9 cellular contexts compared by ENCODE assay signal in the genomic region with DNA sequence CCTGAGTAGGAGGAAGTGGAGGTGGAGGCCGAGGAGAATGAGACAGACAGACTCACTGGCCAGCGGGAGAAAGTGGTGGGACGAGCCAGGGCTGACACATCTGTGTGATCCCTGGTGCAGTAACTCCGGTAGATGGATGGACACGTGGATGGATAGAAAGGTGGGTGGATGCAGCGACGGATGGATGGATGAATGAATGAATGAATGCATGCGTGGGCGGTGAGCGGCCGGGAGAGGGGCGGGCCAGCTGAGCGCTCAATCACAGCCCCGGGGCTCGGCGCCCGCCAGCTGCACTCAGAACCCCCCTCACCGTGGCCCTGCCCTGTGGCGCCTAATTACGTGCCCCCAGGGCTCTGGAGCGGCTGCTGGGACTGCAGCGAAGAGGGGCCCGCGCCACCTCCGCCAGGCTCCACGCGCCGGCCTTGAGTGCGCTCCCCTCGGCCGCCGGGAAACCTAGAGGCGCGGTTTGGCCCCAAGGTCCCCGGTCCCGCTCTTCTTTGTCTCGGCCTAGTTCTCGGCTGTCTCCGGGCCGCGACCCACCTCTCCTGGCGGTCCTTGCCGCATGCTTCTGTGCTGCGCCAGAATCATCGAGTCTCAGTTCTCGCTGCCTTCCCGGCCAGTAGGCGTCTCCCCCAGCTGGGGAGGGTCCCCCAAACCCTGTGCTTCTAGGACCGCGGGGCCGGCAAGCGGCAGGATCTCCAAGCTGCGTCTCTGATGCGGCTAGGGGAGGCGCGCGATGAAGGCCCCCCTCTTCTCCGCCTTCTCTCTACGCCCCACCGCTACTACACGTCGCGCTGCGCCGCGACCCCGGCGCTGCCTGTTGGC. TPM values are rescaled to one million over a fixed set of nuclear protein-coding genes. Genes with fewer than 3 reads are reported as not detected.
DNase-seq lines count a peak whose midpoint lies in the region; ATAC-seq lines count a peak whose summit lies in the region.
"Had no signal": no experiment of that assay in that cellular context is flagged by ENCODE, and none has a peak within 500 bp of the region (broad histone marks: within the 10 kb centered on the region; RNA-seq: fewer than 3 reads in every experiment).

No MANE protein-coding gene starts in this region.

- DNase-seq in stimulated activated CD4-positive, alpha-beta T cell treated with anti-CD3 and anti-CD28 coated beads, Interleukin-15, amount 100 ng/mL, for 24 hours, result peak; percentile 12
- no peak for DNase-seq in stimulated activated CD4-positive, alpha-beta T cell treated with anti-CD3 and anti-CD28 coated beads, Interleukin-4, amount 100 ng/mL, for 1 hour
- peak; percentile 48 for DNase-seq in cerebellum (ENCODE audit: low spot score)
- DNase-seq in naive thymus-derived CD8-positive, alpha-beta T cell, result peak in 2 of 10 donors; percentile 39 to 44
- DNase-seq in NCI-H524 treated with DMSO at 0.1 percent for 48 hours (lab: John Stamatoyannopoulos, UW), result no peak
- no peak for DNase-seq in NCI-H187 (lab: John Stamatoyannopoulos, UW)
- no peak for DNase-seq in NCI-H510A treated with DMSO at 0.1 percent for 48 hours (lab: John Stamatoyannopoulos, UW)
- DNase-seq: SHP77 treated with DMSO at 0.1 percent for 48 hours had no signal

- peaks cover 0 to 11% (median 1%) of the 10 kb centered on the region in 5 donors for H3K27me3 Mint-ChIP-seq in naive thymus-derived CD8-positive, alpha-beta T cell

- peak overlapping the region in 6 of 10 donors; percentile 18 to 94 (median 66) for H3K27ac Mint-ChIP-seq in naive thymus-derived CD8-positive, alpha-beta T cell

- peak overlapping the region; percentile 78 to 96 (median 90) for H3K4me3 Mint-ChIP-seq in naive thymus-derived CD8-positive, alpha-beta T cell

- H3K36me3 Mint-ChIP-seq in naive thymus-derived CD8-positive, alpha-beta T cell, result no peaks in the 10 kb centered on the region

- peaks cover 42 to 77% (median 50%) of the 10 kb centered on the region in 4 donors for H3K4me1 Mint-ChIP-seq in naive thymus-derived CD8-positive, alpha-beta T cell

- POLR2A ChIA-PET in naive thymus-derived CD8-positive, alpha-beta T cell (lab: Charles Lee), result interaction anchor here (1.3 kb wide), 1 partner anchor 18 kb away, joined by 3 read pairs; no protein-coding TSS in a partner anchor

- no peaks in the 10 kb centered on the region for H3K9me3 Mint-ChIP-seq in naive thymus-derived CD8-positive, alpha-beta T cell

- peak; percentile 25 to 27 for ATAC-seq in naive thymus-derived CD8-positive, alpha-beta T cell
- no peak for ATAC-seq in HG03095 (IDR thresholded peaks at IDR 0.05; ENCODE audit: unreplicated experiment)

RNA-seq across cellular contexts. Expression of gene RAI1, which starts 41.0 kb away (rescaled TPM):
- total RNA-seq in cerebellum, result 23.0 TPM
- total RNA-seq in naive thymus-derived CD8-positive, alpha-beta T cell, result 10 to 100 TPM; 33.8 to 35.2 TPM
- polyA plus RNA-seq in naive thymus-derived CD8-positive, alpha-beta T cell, result 1 to 10 TPM; 1.5 to 4.0 (median 2.3) TPM

Comparison
In these comparisons a context has a peak if more than half of its experiments do, and no peak if none do; other contexts are left out.
1. DNase-seq: peak in stimulated activated CD4-positive, alpha-beta T cell treated with anti-CD3 and anti-CD28 coated beads, Interleukin-15, amount 100 ng/mL, for 24 hours (single experiment) and cerebellum (single experiment); none in stimulated activated CD4-positive, alpha-beta T cell treated with anti-CD3 and anti-CD28 coated beads, Interleukin-4, amount 100 ng/mL, for 1 hour (single experiment), NCI-H524 treated with DMSO at 0.1 percent for 48 hours (single experiment), NCI-H187 (0 of 2) and NCI-H510A treated with DMSO at 0.1 percent for 48 hours (single experiment).